Comparison of ENCODE assay signal across 10 cellular contexts in the genomic region with DNA sequence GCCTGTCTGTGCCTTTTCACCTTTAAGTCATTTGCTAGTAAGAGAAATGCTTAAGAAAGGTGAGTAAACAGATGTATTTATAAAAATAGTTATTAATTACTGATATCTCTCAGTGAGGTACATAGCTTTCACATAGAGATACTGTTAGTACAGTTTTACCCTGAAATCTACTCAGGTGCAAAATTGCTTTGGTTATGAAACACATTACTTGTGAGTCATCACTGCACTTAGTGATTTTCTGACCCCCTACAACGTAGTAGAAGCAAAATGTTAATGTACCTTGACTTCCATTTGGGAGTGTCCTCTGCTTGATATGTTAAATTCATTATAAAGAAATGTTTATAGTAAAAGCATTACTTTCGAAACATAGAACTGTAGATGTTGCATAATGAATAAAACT. TPM values are rescaled to one million over a fixed set of nuclear protein-coding genes. Genes with fewer than 3 reads are reported as not detected.
DNase-seq lines count a peak whose midpoint lies in the region; ATAC-seq, FAIRE-seq and TF ChIP-seq lines count a peak whose summit lies in the region.
"Had no signal": no experiment of that assay in that cellular context is flagged by ENCODE, and none has a peak within 500 bp of the region (broad histone marks: within the 10 kb centered on the region; RNA-seq: fewer than 3 reads in every experiment).

No MANE protein-coding gene starts in this region.

- TF ChIP-seq POLR2A in adrenal gland (IDR thresholded peaks at IDR 0.05), result no peak

- peaks cover 7% of the 10 kb centered on the region for H3K36me3 Mint-ChIP-seq in mesothelial cell of epicardium

- peak; percentile 83 for ATAC-seq in HG02610 (IDR thresholded peaks at IDR 0.05; ENCODE audit: unreplicated experiment)
- peak; percentile 26 to 61 (median 50) for ATAC-seq in pancreas
- ATAC-seq: Panc1 had no signal

- H3K27me3 Mint-ChIP-seq in mesothelial cell of epicardium (ENCODE audit: low read depth), result no peaks in the 10 kb centered on the region

- 40 to 46% methylated on average over 2 of the region's 2 CpGs for WGBS in pancreas, 2 donors
- WGBS in adrenal gland, 4 donors, result 47 to 59% (median 52%) methylated on average over 2 of the region's 2 CpGs

- CTCF ChIA-PET in OCI-LY7 (lab: Charles Lee; ENCODE audit: unreplicated experiment), result no interaction called here

- H4K20me1 ChIP-seq in OCI-LY7 (ENCODE audit: insufficient read depth, low read length), result peaks cover 78% of the 10 kb centered on the region

- H3K27ac ChIP-seq in OCI-LY7 (ENCODE audit: low read depth, low read length, poor library complexity, severe bottlenecking) (no peak overlapping the region), pancreas (peak overlapping the region in 1 of 4 donors; percentile 29), adrenal gland (peak overlapping the region in 1 of 5 donors; percentile 36)
- H3K27ac ChIP-seq: 22Rv1 had no signal

- no peak for TF ChIP-seq CTCF in OCI-LY7 (conservative IDR thresholded peaks at IDR 0.05; ENCODE audit: low read length)
- no peak for TF ChIP-seq CTCF in pancreas (IDR thresholded peaks at IDR 0.05)
- no peak for TF ChIP-seq CTCF in adrenal gland (IDR thresholded peaks at IDR 0.05)
- TF ChIP-seq CTCF in mesothelial cell of epicardium (IDR thresholded peaks at IDR 0.05; ENCODE audit: unreplicated experiment), result no peak

- H3K36me3 ChIP-seq in OCI-LY7 (ENCODE audit: insufficient read depth, low read length), result peaks cover 73% of the 10 kb centered on the region
- H3K36me3 ChIP-seq in pancreas, result no peaks in the 10 kb centered on the region
- H3K36me3 ChIP-seq in adrenal gland (replicated peaks in 1 of 2), result no peaks in the 10 kb centered on the region

- H2AFZ ChIP-seq in OCI-LY7 (ENCODE audit: low read length), result no peak overlapping the region

- H3K9me3 Mint-ChIP-seq in mesothelial cell of epicardium, result peaks cover 5% of the 10 kb centered on the region

- no peak overlapping the region for H3K4me3 ChIP-seq in OCI-LY7 (ENCODE audit: low read depth, low read length, poor library complexity, severe bottlenecking)
- no peak overlapping the region for H3K4me3 ChIP-seq in pancreas
- H3K4me3 ChIP-seq in adrenal gland, result peak overlapping the region in 1 of 4 donors; percentile 24

- H3K27me3 ChIP-seq in pancreas, result no peaks in the 10 kb centered on the region
- no peaks in the 10 kb centered on the region for H3K27me3 ChIP-seq in adrenal gland

- peaks cover 99% of the 10 kb centered on the region for H3K79me2 ChIP-seq in OCI-LY7 (ENCODE audit: insufficient read depth, low read depth, low read length)

- H3K27ac Mint-ChIP-seq in mesothelial cell of epicardium, result no peak overlapping the region

- DNase-seq in DMS 273 (lab: John Stamatoyannopoulos, UW; ENCODE audit: unreplicated experiment) (peak; percentile 7), DMS 273 treated with DMSO at 0.1 percent for 48 hours (lab: John Stamatoyannopoulos, UW) (no peak), OCI-LY7 (ENCODE audit: low spot score) (no peak), pancreas (no peak), inferior parietal cortex (ENCODE audit: extremely low spot score) (no peak), adrenal gland (no peak), mesothelial cell of epicardium (ENCODE audit: low spot score in 2 of 2, unreplicated experiment in 2 of 2) (no peak)

- peaks cover 43% of the 10 kb centered on the region for H3K4me1 Mint-ChIP-seq in mesothelial cell of epicardium

- peak overlapping the region; percentile 24; the same call in 1 of the 2 replicates for H3K4me2 ChIP-seq in OCI-LY7 (ENCODE audit: low read length)

- H3K9me3 ChIP-seq in OCI-LY7 (ENCODE audit: low read length), result no peaks in the 10 kb centered on the region
- no peaks in the 10 kb centered on the region for H3K9me3 ChIP-seq in pancreas
- H3K9me3 ChIP-seq in adrenal gland (replicated peaks in 1 of 3), result no peaks in the 10 kb centered on the region

- intact Hi-C loops in OCI-LY7 (cut with micrococcal nuclease; ENCODE audit: unreplicated experiment) (no loop called here), pancreas (cut with DNase I) (no loop called here), adrenal gland (cut with DNase I) (no loop called here)

- H3K4me1 ChIP-seq in OCI-LY7 (ENCODE audit: insufficient read depth, low read length, poor library complexity, severe bottlenecking), result peaks cover 57% of the 10 kb centered on the region
- H3K4me1 ChIP-seq in pancreas, result peaks cover 7 to 54% (median 48%) of the 10 kb centered on the region in 3 donors
- peaks cover 66 to 95% of the 10 kb centered on the region in 2 donors for H3K4me1 ChIP-seq in adrenal gland (replicated peaks in 1 of 2)

- POLR2A ChIA-PET in OCI-LY7 (lab: Charles Lee), result interaction anchor here (0.6 to 2.7 kb wide), 6 partner anchors 12 to 164 kb away, joined by 3 to 13 read pairs (median 4); no protein-coding TSS in a partner anchor

- no peaks in the 10 kb centered on the region for H3K9me2 ChIP-seq in OCI-LY7 (ENCODE audit: insufficient read depth, low read length)

- FAIRE-seq in pancreas (lab: Jason Lieb, UNC), result peak; percentile 37

- no TSS peak for BruUV-seq in OCI-LY7 (replicated peaks; lab: Mats Ljungman, UMichigan)

- no peak overlapping the region for H3K4me3 Mint-ChIP-seq in mesothelial cell of epicardium

RNA-seq across cellular contexts. Expression of gene GLS, which starts 6.5 kb away (rescaled TPM):
- 82.0 and 102 TPM in 2 replicates for total RNA-seq in OCI-LY7 (2014; rRNA removed; shearing (Covaris generic))
- 93.1 and 103 TPM in 2 replicates for total RNA-seq in OCI-LY7 (2022)
- 10 to 100 TPM; 30.4 to 84.4 (median 51.6) TPM for total RNA-seq in pancreas
- polyA plus RNA-seq in pancreas, result 10 to 100 TPM; 20.5 to 54.3 TPM
- 100 to 1,000 TPM; 103 to 527 (median 308) TPM for total RNA-seq in adrenal gland
- 10 to 100 TPM; 55.3 to 92.2 (median 80.6) TPM for polyA plus RNA-seq in adrenal gland
- total RNA-seq in mesothelial cell of epicardium, result 185 to 192 TPM (median 190 TPM) in 3 replicates
